Comparison of ENCODE assay signal across 14 cellular contexts in the genomic region with DNA sequence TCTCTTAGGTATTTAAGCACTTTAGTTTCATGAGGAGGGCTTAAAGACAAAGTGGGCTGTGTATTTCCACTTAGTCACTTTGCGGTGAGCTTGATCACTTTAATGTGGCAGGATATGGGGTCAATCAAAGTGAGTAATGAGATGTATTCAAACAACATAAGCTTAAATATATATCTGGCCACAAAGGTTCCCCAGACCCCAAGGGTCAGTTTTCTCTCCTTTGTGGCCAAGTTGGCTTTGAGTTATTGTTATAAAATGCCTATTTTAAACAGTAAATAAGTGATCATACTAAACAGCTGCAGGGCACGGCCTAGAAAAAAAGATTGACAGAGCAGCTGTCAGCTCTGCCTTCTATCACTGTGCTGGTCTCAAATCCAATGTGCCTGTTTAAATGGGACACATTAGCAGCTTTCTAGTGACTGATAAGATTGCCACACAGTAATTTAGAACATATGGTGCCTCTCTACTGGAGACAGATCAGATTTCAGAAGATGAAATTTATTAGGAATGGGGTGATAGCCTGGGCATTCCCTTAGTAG.
DNase-seq lines count a peak whose midpoint lies in the region; FAIRE-seq and TF ChIP-seq lines count a peak whose summit lies in the region.
"Had no signal": no experiment of that assay in that cellular context is flagged by ENCODE, and none has a peak within 500 bp of the region (broad histone marks: within the 10 kb centered on the region; RNA-seq: fewer than 3 reads in every experiment).

No MANE protein-coding gene starts in this region.

- no peak for TF ChIP-seq RAD21 in neural cell (conservative IDR thresholded peaks at IDR 0.05)

- FAIRE-seq in GM12892 (lab: Jason Lieb, UNC), result no peak
- FAIRE-seq: GM19239 had no signal

- no peak for TF ChIP-seq POLR2A in GM12892 (IDR thresholded peaks at IDR 0.05; ENCODE audit: low read depth, low read length)

- H3F3A ChIP-seq in neural cell (ENCODE audit: insufficient read depth, low read length, poor library complexity, severe bottlenecking), result no peaks in the 10 kb centered on the region

- TF ChIP-seq CTCF in astrocyte of the spinal cord (IDR thresholded peaks at IDR 0.05; ENCODE audit: low read depth, low read length) (no peak), neural cell (IDR thresholded peaks at IDR 0.05; ENCODE audit: poor library complexity, severe bottlenecking) (no peak), colonic mucosa (IDR thresholded peaks at IDR 0.05) (no peak)

- no peaks in the 10 kb centered on the region for H3K79me2 ChIP-seq in neural cell (replicated peaks; ENCODE audit: insufficient read depth, low read length)

- intact Hi-C loops in colonic mucosa (cut with DNase I), result loop anchor here (10.0 kb wide), 1 partner anchor 903 kb away; no protein-coding TSS in a partner anchor

- H3K36me3 ChIP-seq in neural cell (ENCODE audit: insufficient read depth, low read length) (no peaks in the 10 kb centered on the region), colonic mucosa (no peaks in the 10 kb centered on the region)

- H3K4me2 ChIP-seq in neural cell (ENCODE audit: low read length), result no peak overlapping the region

- H3K4me3 ChIP-seq in astrocyte of the spinal cord (ENCODE audit: low read depth, low read length), result no peak overlapping the region
- H3K4me3 ChIP-seq in neural cell (ENCODE audit: low read length), result no peak overlapping the region
- H3K4me3 ChIP-seq in colonic mucosa, result no peak overlapping the region
- H3K4me3 ChIP-seq: psoas muscle had no signal

- peak; percentile 47 for TF ChIP-seq EP300 in neural cell (conservative IDR thresholded peaks at IDR 0.05; ENCODE audit: poor library complexity, severe bottlenecking)

- in situ Hi-C loops in astrocyte of the spinal cord (cut with HindIII; ENCODE audit: low sequenced_read_pairs), result no loop called here

- H4K20me1 ChIP-seq in neural cell (ENCODE audit: insufficient read depth), result no peaks in the 10 kb centered on the region

- H2AFZ ChIP-seq in neural cell (ENCODE audit: low read depth, low read length), result no peak overlapping the region

- H3K9ac ChIP-seq in neural cell (ENCODE audit: low read length) (no peak overlapping the region), colonic mucosa (ENCODE audit: low read depth in 2 of 2, low read length in 2 of 2) (no peak overlapping the region)

- H3K9me2 ChIP-seq in neural cell (ENCODE audit: insufficient read depth, low read length), result no peaks in the 10 kb centered on the region

- H3K27me3 ChIP-seq in neural cell (ENCODE audit: insufficient read depth, low read depth, low read length) (no peaks in the 10 kb centered on the region), colonic mucosa (no peaks in the 10 kb centered on the region)

- H3K27ac ChIP-seq in neural cell (ENCODE audit: low read length) (no peak overlapping the region), colonic mucosa (no peak overlapping the region)
- H3K27ac ChIP-seq: psoas muscle had no signal

- DNase-seq in ELR (ENCODE audit: low read depth) (peak; percentile 17), NCI-H2227 (lab: John Stamatoyannopoulos, UW; ENCODE audit: unreplicated experiment) (peak; percentile 36), astrocyte of the spinal cord (ENCODE audit: low read depth, low spot score) (peak; percentile 56), epidermal melanocyte (ENCODE audit: insufficient read length, low spot score) (no peak), GM12892 (ENCODE audit: insufficient read length) (no peak), NCI-H1436 treated with DMSO at 0.1 percent for 48 hours (lab: John Stamatoyannopoulos, UW) (no peak), colonic mucosa (no peak)
- DNase-seq: kidney glomerular epithelial cell; NCI-H1417 treated with DMSO at 0.1 percent for 48 hours; NCI-H526; psoas muscle; stimulated activated CD4-positive, alpha-beta T cell treated with anti-CD3 and anti-CD28 coated beads, Interleukin-2, amount 100 ng/mL, for 24 hours had no signal

- H3K4me1 ChIP-seq in colonic mucosa, result no peaks in the 10 kb centered on the region
- H3K4me1 ChIP-seq: psoas muscle had no signal

- H3K9me3 ChIP-seq in neural cell (ENCODE audit: low read length) (no peaks in the 10 kb centered on the region), colonic mucosa (no peaks in the 10 kb centered on the region)
- H3K9me3 ChIP-seq: psoas muscle had no signal

TF ChIP-seq in neural cell, 6 proteins besides CTCF, POLR2A, EP300 and RAD21:
- no peak for TF ChIP-seq TAF1 (IDR thresholded peaks at IDR 0.05; ENCODE audit: low read depth)
- no peak for TF ChIP-seq SMC3 (conservative IDR thresholded peaks at IDR 0.05; ENCODE audit: poor library complexity)
- no peak for TF ChIP-seq EZH2 (IDR thresholded peaks at IDR 0.05; ENCODE audit: borderline replicate concordance, insufficient read depth, low read length, poor library complexity, severe bottlenecking)
- TF ChIP-seq POLR2AphosphoS5 (IDR thresholded peaks at IDR 0.05), result no peak
- TF ChIP-seq, protein P1, sequence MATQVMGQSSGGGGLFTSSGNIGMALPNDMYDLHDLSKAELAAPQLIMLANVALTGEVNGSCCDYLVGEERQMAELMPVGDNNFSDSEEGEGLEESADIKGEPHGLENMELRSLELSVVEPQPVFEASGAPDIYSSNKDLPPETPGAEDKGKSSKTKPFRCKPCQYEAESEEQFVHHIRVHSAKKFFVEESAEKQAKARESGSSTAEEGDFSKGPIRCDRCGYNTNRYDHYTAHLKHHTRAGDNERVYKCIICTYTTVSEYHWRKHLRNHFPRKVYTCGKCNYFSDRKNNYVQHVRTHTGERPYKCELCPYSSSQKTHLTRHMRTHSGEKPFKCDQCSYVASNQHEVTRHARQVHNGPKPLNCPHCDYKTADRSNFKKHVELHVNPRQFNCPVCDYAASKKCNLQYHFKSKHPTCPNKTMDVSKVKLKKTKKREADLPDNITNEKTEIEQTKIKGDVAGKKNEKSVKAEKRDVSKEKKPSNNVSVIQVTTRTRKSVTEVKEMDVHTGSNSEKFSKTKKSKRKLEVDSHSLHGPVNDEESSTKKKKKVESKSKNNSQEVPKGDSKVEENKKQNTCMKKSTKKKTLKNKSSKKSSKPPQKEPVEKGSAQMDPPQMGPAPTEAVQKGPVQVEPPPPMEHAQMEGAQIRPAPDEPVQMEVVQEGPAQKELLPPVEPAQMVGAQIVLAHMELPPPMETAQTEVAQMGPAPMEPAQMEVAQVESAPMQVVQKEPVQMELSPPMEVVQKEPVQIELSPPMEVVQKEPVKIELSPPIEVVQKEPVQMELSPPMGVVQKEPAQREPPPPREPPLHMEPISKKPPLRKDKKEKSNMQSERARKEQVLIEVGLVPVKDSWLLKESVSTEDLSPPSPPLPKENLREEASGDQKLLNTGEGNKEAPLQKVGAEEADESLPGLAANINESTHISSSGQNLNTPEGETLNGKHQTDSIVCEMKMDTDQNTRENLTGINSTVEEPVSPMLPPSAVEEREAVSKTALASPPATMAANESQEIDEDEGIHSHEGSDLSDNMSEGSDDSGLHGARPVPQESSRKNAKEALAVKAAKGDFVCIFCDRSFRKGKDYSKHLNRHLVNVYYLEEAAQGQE (IDR thresholded peaks at IDR 0.05; ENCODE audit: borderline replicate concordance), result no peak
- no peak for TF ChIP-seq MXI1 (conservative IDR thresholded peaks at IDR 0.05; ENCODE audit: poor library complexity, severe bottlenecking)
TF ChIP-seq in neural cell: peak in this region for 0.

Comparison
In these comparisons a context has a peak if more than half of its experiments do, and no peak if none do; other contexts are left out.
1. DNase-seq: peak in ELR (single experiment), NCI-H2227 (single experiment) and astrocyte of the spinal cord (single experiment); none in epidermal melanocyte (single experiment), GM12892 (single experiment), NCI-H1436 treated with DMSO at 0.1 percent for 48 hours (single experiment) and colonic mucosa (single experiment).